13 cellular contexts compared by ENCODE assay signal in the genomic region with DNA sequence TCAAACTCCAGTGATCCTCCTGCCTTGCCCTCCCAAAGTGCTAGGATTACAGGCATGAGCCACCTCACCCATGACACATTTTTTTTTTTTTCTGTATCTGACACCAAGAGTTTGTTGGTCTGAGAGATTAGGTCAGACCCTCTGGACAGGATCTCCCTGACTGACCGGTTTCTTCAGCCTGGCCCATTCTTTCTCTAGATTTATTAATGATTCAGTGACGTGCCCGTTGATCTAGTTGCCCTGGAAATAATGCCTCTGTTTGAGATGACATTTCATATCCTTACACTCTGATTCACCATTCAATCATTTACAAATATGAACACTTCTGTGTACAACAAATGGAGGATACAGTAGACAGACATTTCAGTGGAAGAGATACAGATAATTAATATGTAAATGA. TPM values are rescaled to one million over a fixed set of nuclear protein-coding genes. Genes with fewer than 3 reads are reported as not detected.
A peak's percentile ranks its signal among the peaks of the same experiment; 100 is the strongest.
DNase-seq lines count a peak whose midpoint lies in the region; ATAC-seq and TF ChIP-seq lines count a peak whose summit lies in the region.
"Had no signal": no experiment of that assay in that cellular context is flagged by ENCODE, and none has a peak within 500 bp of the region (broad histone marks: within the 10 kb centered on the region; RNA-seq: fewer than 3 reads in every experiment).

No MANE protein-coding gene starts in this region.

- intact Hi-C loops in Calu3 (cut with micrococcal nuclease; ENCODE audit: unreplicated experiment), result loop anchor here (1.0 to 2.0 kb wide), 3 partner anchors 32 to 93 kb away; a partner anchor contains a TSS

- ATAC-seq in T-helper 17 cell (no peak), GM21723 (IDR thresholded peaks at IDR 0.05; ENCODE audit: unreplicated experiment) (no peak), HG02798 (IDR thresholded peaks at IDR 0.05; ENCODE audit: poor library complexity, unreplicated experiment) (no peak), GM21786 (IDR thresholded peaks at IDR 0.05; ENCODE audit: unreplicated experiment) (no peak)
- ATAC-seq: HCT116 had no signal

- H3K4me1 Mint-ChIP-seq in Calu3 (ENCODE audit: low read depth, unreplicated experiment), result peaks cover 32% of the 10 kb centered on the region
- peaks cover 14% of the 10 kb centered on the region for H3K4me1 Mint-ChIP-seq in T-helper 17 cell

- no peaks in the 10 kb centered on the region for H3K9me3 ChIP-seq in T-helper 17 cell (ENCODE audit: control insufficient read depth, low read length, poor library complexity, severe bottlenecking)

- no peak for TF ChIP-seq CTCF in Calu3 (IDR thresholded peaks at IDR 0.05; ENCODE audit: unreplicated experiment)

- H3K36me3 Mint-ChIP-seq in Calu3 (ENCODE audit: insufficient read depth, unreplicated experiment) (peaks cover 31% of the 10 kb centered on the region), T-helper 17 cell (ENCODE audit: low read depth) (no peaks in the 10 kb centered on the region)

- no TSS peak for BruUV-seq in Calu3 (replicated peaks; lab: Mats Ljungman, UMichigan)

- in situ Hi-C loops in ACHN (cut with HindIII; ENCODE audit: low pct_ligation_motif_present, low pct_unique_long_range_greater_than_20kb, low sequenced_read_pairs), result no loop called here

- H3K27ac Mint-ChIP-seq in Calu3 (ENCODE audit: unreplicated experiment), result peak overlapping the region; percentile 97
- H3K27ac Mint-ChIP-seq in T-helper 17 cell, result peak overlapping the region; percentile 74

- no peaks in the 10 kb centered on the region for H3K27me3 Mint-ChIP-seq in Calu3 (ENCODE audit: unreplicated experiment)
- H3K27me3 Mint-ChIP-seq in T-helper 17 cell, result peaks cover 13% of the 10 kb centered on the region

- H3K4me3 Mint-ChIP-seq in Calu3 (ENCODE audit: low read depth, unreplicated experiment) (peak overlapping the region; percentile 51), T-helper 17 cell (peak overlapping the region; percentile 93)

- H3K9me3 Mint-ChIP-seq in Calu3 (ENCODE audit: low read depth, unreplicated experiment), result peaks cover 6% of the 10 kb centered on the region

- CTCF ChIA-PET in Calu3 (lab: Charles Lee), result no interaction called here

- DNase-seq in ACHN (peak; percentile 86), Calu3 (peak; percentile 86), T-helper 17 cell (no peak), hepatic stellate cell (ENCODE audit: low spot score) (peak; percentile 67), NCI-H2171 (lab: John Stamatoyannopoulos, UW) (no peak)
- DNase-seq: activated CD4-positive, alpha-beta T cell treated with anti-CD3 and anti-CD28 coated beads, Interleukin-2, amount 50 U/mL, for 48 hours; NCI-H345; SHP77; small intestine had no signal

RNA-seq across cellular contexts. Expression of a gene that starts 1.4 kb away (rescaled TPM):
- 17.2 and 18.5 TPM in 2 replicates for total RNA-seq in Calu3 (2022)
- total RNA-seq in T-helper 17 cell, result 10 to 100 TPM; 12.1 to 15.3 TPM

RNA-seq across cellular contexts. Expression of a gene that starts 23.9 kb away (rescaled TPM):
- total RNA-seq in Calu3 (2022), result 17.8 and 18.1 TPM in 2 replicates
- total RNA-seq in T-helper 17 cell, result 10 to 100 TPM; 29.0 to 31.4 TPM

RNA-seq across cellular contexts. Expression of a gene that starts 42.7 kb away (rescaled TPM):
- total RNA-seq in Calu3 (2022) (40.3 and 45.2 TPM in 2 replicates), T-helper 17 cell (10 to 100 TPM; 14.6 to 24.4 TPM)

Comparison
In these comparisons a context has a peak if more than half of its experiments do, and no peak if none do; other contexts are left out.
1. DNase-seq: peak in ACHN (single experiment), Calu3 (single experiment) and hepatic stellate cell (single experiment); none in T-helper 17 cell (0 of 3) and NCI-H2171 (single experiment).